9 cellular contexts compared by ENCODE assay signal in genomic region chr14:61502459-61503093, GRCh38.
DNase-seq lines count a peak whose midpoint lies in the region; ATAC-seq and TF ChIP-seq lines count a peak whose summit lies in the region.
"Had no signal": no experiment of that assay in that cellular context is flagged by ENCODE, and none has a peak within 500 bp of the region (broad histone marks: within the 10 kb centered on the region; RNA-seq: fewer than 3 reads in every experiment).

No MANE protein-coding gene starts in this region.

- H3K4me3 Mint-ChIP-seq in activated T-cell treated with anti-CD3 and anti-CD28 coated beads, Interleukin-2, amount 50 U/mL, for 72 hours, result peak overlapping the region; percentile 81 to 99
- H3K4me3 Mint-ChIP-seq in mesothelial cell of epicardium, result no peak overlapping the region

- H3K9me3 Mint-ChIP-seq in activated T-cell treated with anti-CD3 and anti-CD28 coated beads, Interleukin-2, amount 50 U/mL, for 72 hours, result peaks cover 0 to 3% of the 10 kb centered on the region in 2 donors
- no peaks in the 10 kb centered on the region for H3K9me3 Mint-ChIP-seq in mesothelial cell of epicardium

- DNase-seq in GM12864 (ENCODE audit: low read depth) (no peak), mesothelial cell of epicardium (ENCODE audit: low spot score in 2 of 2, unreplicated experiment in 2 of 2) (no peak), NCI-H2081 (lab: John Stamatoyannopoulos, UW) (no peak), inferior parietal cortex (ENCODE audit: extremely low spot score) (no peak), HEK293T (ENCODE audit: extremely low spot score) (no peak), NCI-H128 (lab: John Stamatoyannopoulos, UW; ENCODE audit: unreplicated experiment) (no peak)
- peak; percentile 51 to 59 for DNase-seq in activated T-cell treated with anti-CD3 and anti-CD28 coated beads, Interleukin-2, amount 50 U/mL, for 72 hours
- DNase-seq: NCI-H2029 had no signal

- peaks cover 8 to 37% of the 10 kb centered on the region in 2 donors for H3K36me3 Mint-ChIP-seq in activated T-cell treated with anti-CD3 and anti-CD28 coated beads, Interleukin-2, amount 50 U/mL, for 72 hours (ENCODE audit: insufficient read depth in 2 of 2)
- H3K36me3 Mint-ChIP-seq in mesothelial cell of epicardium, result no peaks in the 10 kb centered on the region

- TF ChIP-seq CTCF in GM12864 (IDR thresholded peaks at IDR 0.05; ENCODE audit: low read depth, low read length, missing control alignments) (no peak), mesothelial cell of epicardium (IDR thresholded peaks at IDR 0.05; ENCODE audit: unreplicated experiment) (no peak)

- peak; percentile 21 for ATAC-seq in HG02798 (IDR thresholded peaks at IDR 0.05; ENCODE audit: poor library complexity, unreplicated experiment)
- ATAC-seq in activated T-cell treated with anti-CD3 and anti-CD28 coated beads, Interleukin-2, amount 50 U/mL, for 72 hours (replicated peaks in 1 of 2), result peak; percentile 32 to 53

- H3K4me3 ChIP-seq in GM12864 (ENCODE audit: low read depth, low read length), result peak overlapping the region; percentile 6; the same call in 1 of the 2 replicates

- CTCF ChIA-PET in HEK293T (lab: Yijun Ruan, JAX), result interaction anchor here (0.7 kb wide), 1 partner anchor 9 kb away, joined by 3 read pairs; no protein-coding TSS in a partner anchor

- H3K27me3 Mint-ChIP-seq in activated T-cell treated with anti-CD3 and anti-CD28 coated beads, Interleukin-2, amount 50 U/mL, for 72 hours (ENCODE audit: low read depth), result no peaks in the 10 kb centered on the region
- no peaks in the 10 kb centered on the region for H3K27me3 Mint-ChIP-seq in mesothelial cell of epicardium (ENCODE audit: low read depth)

- H3K27ac Mint-ChIP-seq in activated T-cell treated with anti-CD3 and anti-CD28 coated beads, Interleukin-2, amount 50 U/mL, for 72 hours, result peak overlapping the region; percentile 97
- H3K27ac Mint-ChIP-seq in mesothelial cell of epicardium, result peak overlapping the region; percentile 55

- peaks cover 98% of the 10 kb centered on the region for H3K4me1 Mint-ChIP-seq in activated T-cell treated with anti-CD3 and anti-CD28 coated beads, Interleukin-2, amount 50 U/mL, for 72 hours (ENCODE audit: low read depth)
- peaks cover 36% of the 10 kb centered on the region for H3K4me1 Mint-ChIP-seq in mesothelial cell of epicardium

- POLR2A ChIA-PET in HEK293T (lab: Yijun Ruan, JAX), result no interaction called here

TF ChIP-seq in HEK293T, 16 proteins besides CTCF, POLR2A, EP300 and RAD21:
- TF ChIP-seq FOXA1 (IDR thresholded peaks at IDR 0.05) (no peak), ELF4 (IDR thresholded peaks at IDR 0.05) (no peak)

Comparison
In these comparisons a context has a peak if more than half of its experiments do, and no peak if none do; other contexts are left out.
1. DNase-seq: peak in activated T-cell treated with anti-CD3 and anti-CD28 coated beads, Interleukin-2, amount 50 U/mL, for 72 hours (2 of 2); none in GM12864 (single experiment), mesothelial cell of epicardium (0 of 2), NCI-H2081 (0 of 2), inferior parietal cortex (single experiment), HEK293T (single experiment) and NCI-H128 (single experiment).